In the genomic region with DNA sequence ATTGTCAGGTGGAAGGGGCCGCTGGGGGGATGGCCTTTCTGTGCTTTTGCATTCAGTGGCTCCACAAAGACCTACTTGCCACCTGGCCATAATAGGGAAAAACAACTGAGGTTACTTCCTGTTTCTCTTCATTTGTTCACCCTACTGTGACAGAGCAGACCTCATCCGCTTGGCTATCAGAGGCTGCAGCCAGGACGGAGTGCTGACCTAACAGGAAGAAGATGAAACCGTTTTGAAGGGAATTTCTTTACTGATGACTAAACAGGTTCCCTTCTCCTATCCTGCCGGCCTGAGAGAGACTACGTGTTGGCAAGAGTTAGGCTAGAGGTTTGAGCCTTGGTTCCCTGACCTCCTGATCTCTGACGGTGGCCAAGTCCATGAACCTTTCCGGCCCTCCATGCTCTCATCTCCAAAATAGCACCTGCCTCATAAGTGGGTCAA, we compare ENCODE assay signal across 10 cellular contexts. TPM values are rescaled to one million over a fixed set of nuclear protein-coding genes. Genes with fewer than 3 reads are reported as not detected.
DNase-seq lines count a peak whose midpoint lies in the region; ATAC-seq and TF ChIP-seq lines count a peak whose summit lies in the region.
"Had no signal": no experiment of that assay in that cellular context is flagged by ENCODE, and none has a peak within 500 bp of the region (broad histone marks: within the 10 kb centered on the region; RNA-seq: fewer than 3 reads in every experiment).

No MANE protein-coding gene starts in this region.

- intact Hi-C loops in psoas muscle (cut with DNase I): no loop called here

- no peaks in the 10 kb centered on the region for H3K36me3 Mint-ChIP-seq in CD8-positive, alpha-beta memory T cell

- no peaks in the 10 kb centered on the region for H3K4me1 ChIP-seq in psoas muscle
- H3K4me1 ChIP-seq in CD8-positive, alpha-beta memory T cell (ENCODE audit: insufficient read depth, low read length): no peaks in the 10 kb centered on the region
- H3K4me1 ChIP-seq: A549 had no signal

- ATAC-seq in HG02970 (IDR thresholded peaks at IDR 0.05; ENCODE audit: low FRiP score, unreplicated experiment): peak; percentile 87
- peak; percentile 48 to 79 (median 62) for ATAC-seq in psoas muscle

- H3K4me3 Mint-ChIP-seq in CD8-positive, alpha-beta memory T cell: no peak overlapping the region

- no peaks in the 10 kb centered on the region for H3K9me3 Mint-ChIP-seq in CD8-positive, alpha-beta memory T cell

- no peak for TF ChIP-seq CTCF in psoas muscle (IDR thresholded peaks at IDR 0.05)

- H3K27me3 ChIP-seq in psoas muscle (ENCODE audit: insufficient read depth in 3 of 3, low read length in 2 of 3): peaks cover 0 to 15% (median 4%) of the 10 kb centered on the region in 3 donors
- H3K27me3 ChIP-seq in CD8-positive, alpha-beta memory T cell (ENCODE audit: insufficient read depth, low read length, poor library complexity, severe bottlenecking): no peaks in the 10 kb centered on the region

- H3K4me3 ChIP-seq in psoas muscle: no peak overlapping the region
- no peak overlapping the region for H3K4me3 ChIP-seq in CD8-positive, alpha-beta memory T cell (ENCODE audit: low read length)
- H3K4me3 ChIP-seq: A549 had no signal

- no peaks in the 10 kb centered on the region for H3K36me3 ChIP-seq in psoas muscle (ENCODE audit: insufficient read depth in 1 of 2, low read depth in 1 of 2)
- no peaks in the 10 kb centered on the region for H3K36me3 ChIP-seq in CD8-positive, alpha-beta memory T cell (ENCODE audit: insufficient read depth, low read length)

- POLR2A ChIA-PET in CD8-positive, alpha-beta memory T cell (lab: Charles Lee): no interaction called here

- peak; percentile 42 for DNase-seq in NCI-H748 (lab: John Stamatoyannopoulos, UW; ENCODE audit: unreplicated experiment)
- DNase-seq in NCI-H748 treated with DMSO at 0.1 percent for 48 hours (lab: John Stamatoyannopoulos, UW): no peak
- DNase-seq in RPMI8226: peak; percentile 75
- peak in 1 of 2 donors; percentile 50 for DNase-seq in psoas muscle
- no peak for DNase-seq in CD8-positive, alpha-beta memory T cell
- no peak for DNase-seq in substantia nigra (lab: John Stamatoyannopoulos, UW)
- no peak for DNase-seq in NCI-H146 treated with DMSO at 0.1 percent for 48 hours (lab: John Stamatoyannopoulos, UW; ENCODE audit: unreplicated experiment)

- peaks cover 0 to 1% (median 0%) of the 10 kb centered on the region in 3 donors for H3K4me1 Mint-ChIP-seq in CD8-positive, alpha-beta memory T cell

- H3K27ac ChIP-seq in psoas muscle (no peak overlapping the region), substantia nigra (ENCODE audit: low read depth, low read length, poor library complexity, severe bottlenecking) (no peak overlapping the region)
- no peak overlapping the region for H3K27ac ChIP-seq in CD8-positive, alpha-beta memory T cell (ENCODE audit: low read depth, low read length)
- H3K27ac ChIP-seq: A549 had no signal

- no peaks in the 10 kb centered on the region for H3K9me3 ChIP-seq in psoas muscle
- no peaks in the 10 kb centered on the region for H3K9me3 ChIP-seq in CD8-positive, alpha-beta memory T cell (ENCODE audit: low read length)
- H3K9me3 ChIP-seq: A549 had no signal

- peaks cover 7 to 31% of the 10 kb centered on the region in 2 donors for H3K27me3 Mint-ChIP-seq in CD8-positive, alpha-beta memory T cell

- WGBS in psoas muscle, 3 donors: 31 to 45% (median 40%) methylated on average over 8 of the region's 8 CpGs

- CTCF ChIA-PET in CD8-positive, alpha-beta memory T cell (lab: Charles Lee): no interaction called here

- no peak overlapping the region for H3K27ac Mint-ChIP-seq in CD8-positive, alpha-beta memory T cell

RNA-seq across cellular contexts. Expression of a gene that starts 21.3 kb away (rescaled TPM):
- total RNA-seq in psoas muscle: not detected
- polyA plus RNA-seq in psoas muscle: under 1 TPM in 2 of 3 donors, not detected in 1; 0.03 to 0.08 TPM
- under 1 TPM; 0.07 to 0.09 TPM for total RNA-seq in CD8-positive, alpha-beta memory T cell
- not detected for polyA plus RNA-seq in CD8-positive, alpha-beta memory T cell
- total RNA-seq: M059J had no signal

RNA-seq across cellular contexts. Expression of a gene that starts 55.5 kb away (rescaled TPM):
- total RNA-seq in psoas muscle: 10 to 100 TPM; 11.6 to 16.4 (median 14.2) TPM
- polyA plus RNA-seq in psoas muscle: 10 to 100 TPM; 17.6 to 54.9 (median 30.4) TPM
- 10 to 100 TPM; 54.0 to 60.9 TPM for total RNA-seq in CD8-positive, alpha-beta memory T cell
- 43.3 TPM for polyA plus RNA-seq in CD8-positive, alpha-beta memory T cell

Comparison
In these comparisons a context has a peak if more than half of its experiments do, and no peak if none do; other contexts are left out.
1. DNase-seq: peak in NCI-H748 (single experiment) and RPMI8226 (single experiment); none in NCI-H748 treated with DMSO at 0.1 percent for 48 hours (single experiment), CD8-positive, alpha-beta memory T cell (0 of 5), substantia nigra (0 of 49) and NCI-H146 treated with DMSO at 0.1 percent for 48 hours (single experiment).